Comparison of ENCODE assay signal across 8 cellular contexts in genomic region chr17:82105417-82105881, GRCh38. TPM values are rescaled to one million over a fixed set of nuclear protein-coding genes. Genes with fewer than 3 reads are reported as not detected.
DNase-seq lines count a peak whose midpoint lies in the region; ATAC-seq and TF ChIP-seq lines count a peak whose summit lies in the region.

No MANE protein-coding gene starts in this region.

- peaks cover 42% of the 10 kb centered on the region for H3K4me1 Mint-ChIP-seq in Caco-2 (ENCODE audit: low read depth, unreplicated experiment)

- H3K9ac ChIP-seq in OCI-LY1 (ENCODE audit: low read length) = peak overlapping the region; percentile 68

- intact Hi-C loops in Caco-2 (cut with micrococcal nuclease; ENCODE audit: unreplicated experiment) (loop anchor here (2.0 kb wide), 1 partner anchor 73 kb away; no protein-coding TSS in a partner anchor), ovary (cut with DNase I) (no loop called here)

- TF ChIP-seq POLR2A in ovary (IDR thresholded peaks at IDR 0.05) = no peak

- no peaks in the 10 kb centered on the region for H3K9me3 ChIP-seq in Caco-2
- no peaks in the 10 kb centered on the region for H3K9me3 ChIP-seq in OCI-LY1 (ENCODE audit: low read length)
- H3K9me3 ChIP-seq in ovary = no peaks in the 10 kb centered on the region

- no peak overlapping the region for H3K4me3 ChIP-seq in Caco-2 (ENCODE audit: low read depth, low read length)
- H3K4me3 ChIP-seq in OCI-LY1 (ENCODE audit: low read depth, low read length, poor library complexity, severe bottlenecking) = peak overlapping the region; percentile 61
- H3K4me3 ChIP-seq in coronary artery = peak overlapping the region; percentile 43
- H3K4me3 ChIP-seq in ovary = no peak overlapping the region

- H3K4me1 ChIP-seq in Caco-2 (peaks cover 70% of the 10 kb centered on the region), OCI-LY1 (ENCODE audit: insufficient read depth, low read length, severe bottlenecking) (peaks cover 64% of the 10 kb centered on the region), ovary (ENCODE audit: insufficient read depth) (no peaks in the 10 kb centered on the region)

- H3K36me3 ChIP-seq in Caco-2 (ENCODE audit: control insufficient read depth, insufficient read depth, low read length) = no peaks in the 10 kb centered on the region
- H3K36me3 ChIP-seq in OCI-LY1 (ENCODE audit: insufficient read depth, low read length) = no peaks in the 10 kb centered on the region
- no peaks in the 10 kb centered on the region for H3K36me3 ChIP-seq in ovary

- peak overlapping the region; percentile 87 for H3K27ac Mint-ChIP-seq in Caco-2 (ENCODE audit: unreplicated experiment)

- H3K79me2 ChIP-seq in OCI-LY1 (ENCODE audit: insufficient read depth, low read length) = no peaks in the 10 kb centered on the region

- H3K9me3 Mint-ChIP-seq in Caco-2 (ENCODE audit: unreplicated experiment) = no peaks in the 10 kb centered on the region

- BruUV-seq in Caco-2 (replicated peaks; lab: Mats Ljungman, UMichigan) = no TSS peak

- H3K27ac ChIP-seq in OCI-LY1 (ENCODE audit: low read depth, low read length, poor library complexity, severe bottlenecking) (peak overlapping the region; percentile 41), coronary artery (peak overlapping the region; percentile 64 to 82), ovary (peak overlapping the region in 1 of 2 donors; percentile 74)

- ATAC-seq in GM18858 (IDR thresholded peaks at IDR 0.05; ENCODE audit: unreplicated experiment) = no peak

- CTCF ChIA-PET in Caco-2 (lab: Charles Lee) = interaction anchor here (0.6 to 2.4 kb wide), 6 partner anchors 11 to 75 kb away, joined by 3 to 10 read pairs (median 6); partner anchors contain the start of gene DCXR

- H2AFZ ChIP-seq in OCI-LY1 (ENCODE audit: low read length) = no peak overlapping the region

- peaks cover 65% of the 10 kb centered on the region for H3K36me3 Mint-ChIP-seq in Caco-2 (ENCODE audit: insufficient read depth, unreplicated experiment)

- H3K9me2 ChIP-seq in OCI-LY1 (ENCODE audit: low read depth, low read length) = no peaks in the 10 kb centered on the region

- DNase-seq in Caco-2 (no peak), coronary artery (ENCODE audit: low spot score) (no peak), ovary (peak in 4 of 5 donors; percentile 15 to 38 (median 31)), putamen (ENCODE audit: low spot score) (no peak), NCI-H187 treated with DMSO at 0.1 percent for 48 hours (lab: John Stamatoyannopoulos, UW) (no peak), C1 segment of cervical spinal cord (lab: John Stamatoyannopoulos, UW) (no peak)

- no peak for TF ChIP-seq EP300 in ovary (IDR thresholded peaks at IDR 0.05)

- H3K4me2 ChIP-seq in OCI-LY1 (ENCODE audit: low read length) = peak overlapping the region; percentile 81

- peak overlapping the region; percentile 40 for H3K4me3 Mint-ChIP-seq in Caco-2 (ENCODE audit: unreplicated experiment)

- POLR2A ChIA-PET in Caco-2 (lab: Charles Lee) = interaction anchor here (1.0 to 1.9 kb wide), 2 partner anchors 7 to 68 kb away, joined by 5 to 6 read pairs; partner anchors contain the start of genes DCXR and FASN

- no peaks in the 10 kb centered on the region for H3K27me3 Mint-ChIP-seq in Caco-2 (ENCODE audit: insufficient read depth, unreplicated experiment)

- H3K27me3 ChIP-seq in Caco-2 (replicated peaks; ENCODE audit: control insufficient read depth, insufficient read depth, low read length) = no peaks in the 10 kb centered on the region
- H3K27me3 ChIP-seq in OCI-LY1 (ENCODE audit: insufficient read depth, low read length) = no peaks in the 10 kb centered on the region
- no peaks in the 10 kb centered on the region for H3K27me3 ChIP-seq in ovary

- H3F3A ChIP-seq in OCI-LY1 (ENCODE audit: insufficient read depth, low read length) = no peaks in the 10 kb centered on the region

- TF ChIP-seq CTCF in Caco-2 (IDR thresholded peaks at IDR 0.05; ENCODE audit: insufficient read depth in 1 of 2, low read depth in 1 of 2, low read length in 1 of 2, severe bottlenecking in 1 of 2, unreplicated experiment in 1 of 2) (no peak), OCI-LY1 (IDR thresholded peaks at IDR 0.05; ENCODE audit: low read length) (no peak), coronary artery (IDR thresholded peaks at IDR 0.05) (no peak), ovary (IDR thresholded peaks at IDR 0.05) (no peak)

- H4K20me1 ChIP-seq in OCI-LY1 (ENCODE audit: insufficient read depth, low read length) = no peaks in the 10 kb centered on the region

- WGBS in ovary, 3 donors = 82 to 86% (median 84%) methylated on average over 13 of the region's 13 CpGs

RNA-seq across cellular contexts. Expression of gene FASN, which starts 7.4 kb away (rescaled TPM):
- total RNA-seq in Caco-2 (2022) (330 and 359 TPM in 2 replicates), ovary (100 to 1,000 TPM in 1 of 7 donors, 10 to 100 TPM in 5, 1 to 10 TPM in 1; 9.8 to 168 (median 53.8) TPM)
- 10 to 100 TPM in 1 of 2 donors, 1 to 10 TPM in 1; 1.3 to 16.0 TPM for polyA plus RNA-seq in ovary

RNA-seq across cellular contexts. Expression of gene DUS1L, which starts 39.8 kb away (rescaled TPM):
- total RNA-seq in Caco-2 (2022) (129 TPM in 2 replicates), ovary (10 to 100 TPM; 40.1 to 72.4 (median 67.7) TPM)
- 10 to 100 TPM; 15.0 to 62.5 TPM for polyA plus RNA-seq in ovary

RNA-seq across cellular contexts. Expression of gene GPS1, which starts 53.8 kb away (rescaled TPM):
- total RNA-seq in Caco-2 (2022) (185 and 195 TPM in 2 replicates), ovary (10 to 100 TPM; 48.8 to 96.2 (median 80.1) TPM)
- polyA plus RNA-seq in ovary = 10 to 100 TPM; 12.4 to 77.8 TPM

RNA-seq across cellular contexts. Expression of gene RFNG, which starts 53.8 kb away (rescaled TPM):
- total RNA-seq in Caco-2 (2022) (33.0 and 35.5 TPM in 2 replicates), ovary (10 to 100 TPM; 33.3 to 53.0 (median 44.7) TPM)
- 10 to 100 TPM; 20.9 to 61.3 TPM for polyA plus RNA-seq in ovary

Comparison
In these comparisons a context has a peak if more than half of its experiments do, and no peak if none do; other contexts are left out.
1. DNase-seq: peak in ovary (4 of 5); none in Caco-2 (0 of 2), coronary artery (single experiment), putamen (single experiment), NCI-H187 treated with DMSO at 0.1 percent for 48 hours (single experiment) and C1 segment of cervical spinal cord (0 of 14).
2. H3K4me3 ChIP-seq: peak in OCI-LY1 (single experiment) and coronary artery (single experiment); none in Caco-2 (single experiment) and ovary (single experiment).